8 cellular contexts compared by ENCODE assay signal in genomic region chr12:57846577-57847319, GRCh38. TPM values are rescaled to one million over a fixed set of nuclear protein-coding genes. Genes with fewer than 3 reads are reported as not detected.
DNase-seq lines count a peak whose midpoint lies in the region; ATAC-seq and TF ChIP-seq lines count a peak whose summit lies in the region.

Gene CTDSP2 (minus strand): TSS chr12:57846729. CDS start chr12:57846435, 294 bp downstream.

- H3K27ac ChIP-seq in heart right ventricle: peak within 1 kb of the TSS; percentile 97 to 100 (median 100)

- H3K4me1 Mint-ChIP-seq in T-helper 17 cell: peaks cover 40% of the 10 kb centered on the region
- H3K4me1 Mint-ChIP-seq in type B pancreatic cell (ENCODE audit: unreplicated experiment): peaks cover 41% of the 10 kb centered on the region

- WGBS in heart right ventricle, 2 donors: 0 to 1% methylated on average over 51 to 58 of the region's 58 CpGs

- peak in 2 of 9 donors; percentile 10 to 14 for TF ChIP-seq CTCF in heart right ventricle (IDR thresholded peaks at IDR 0.05)
- TF ChIP-seq CTCF in type B pancreatic cell (conservative IDR thresholded peaks at IDR 0.05): peak; percentile 21

- H3K4me3 ChIP-seq in GM08714 (ENCODE audit: low read length): peak within 1 kb of the TSS; percentile 75
- H3K4me3 ChIP-seq in heart right ventricle: peak within 1 kb of the TSS; percentile 77 to 100 (median 96)

- H3K9me3 Mint-ChIP-seq in type B pancreatic cell: no peaks in the 10 kb centered on the region

- intact Hi-C loops in heart right ventricle (cut with DNase I): loop anchor here in 3 of 10 donors (1.0 to 2.0 kb wide), 3 partner anchors 18 to 49 kb away; no protein-coding TSS in a partner anchor
- intact Hi-C loops in posterior cingulate gyrus (cut with DNase I): loop anchor here (5.0 kb wide), 1 partner anchor 46 kb away; no protein-coding TSS in a partner anchor

- H3K36me3 ChIP-seq in heart right ventricle: peaks cover 0 to 23% (median 0%) of the 10 kb centered on the region in 9 donors

- DNase-seq in NCI-H187 (lab: John Stamatoyannopoulos, UW) (peak; percentile 99), T-helper 17 cell (peak; percentile 62 to 90 (median 88)), amniotic stem cell (lab: John Stamatoyannopoulos, UW) (peak; percentile 98), heart right ventricle (peak; percentile 99 to 100), posterior cingulate gyrus (peak; percentile 99 to 100 (median 100)), type B pancreatic cell (ENCODE audit: extremely low spot score, unreplicated experiment) (peak; percentile 99)

- H3K27me3 ChIP-seq in heart right ventricle: peaks cover 0 to 5% (median 0%) of the 10 kb centered on the region in 7 donors

- peak; percentile 39 for ATAC-seq in HG02852 (IDR thresholded peaks at IDR 0.05; ENCODE audit: unreplicated experiment)
- ATAC-seq in T-helper 17 cell: peak; percentile 58
- peak; percentile 89 to 95 (median 93) for ATAC-seq in heart right ventricle

- H3K27me3 Mint-ChIP-seq in T-helper 17 cell (peaks cover 5% of the 10 kb centered on the region), type B pancreatic cell (peaks cover 13% of the 10 kb centered on the region)

- peaks cover 24 to 55% (median 41%) of the 10 kb centered on the region in 9 donors for H3K4me1 ChIP-seq in heart right ventricle

- H3K4me3 Mint-ChIP-seq in T-helper 17 cell (peak within 1 kb of the TSS; percentile 90), type B pancreatic cell (peak within 1 kb of the TSS; percentile 94)

- H3K9me3 ChIP-seq in T-helper 17 cell (ENCODE audit: control insufficient read depth, low read length, poor library complexity, severe bottlenecking): no peaks in the 10 kb centered on the region
- no peaks in the 10 kb centered on the region for H3K9me3 ChIP-seq in heart right ventricle

- H3K36me3 Mint-ChIP-seq in T-helper 17 cell (ENCODE audit: low read depth) (no peaks in the 10 kb centered on the region), type B pancreatic cell (peaks cover 7% of the 10 kb centered on the region)

- H3K27ac Mint-ChIP-seq in T-helper 17 cell (peak within 1 kb of the TSS; percentile 98), type B pancreatic cell (peak within 1 kb of the TSS; percentile 94)

RNA-seq across cellular contexts. Expression of gene CTDSP2, which starts in this region (rescaled TPM):
- total RNA-seq in T-helper 17 cell (100 to 1,000 TPM; 114 to 132 TPM), heart right ventricle (100 to 1,000 TPM in 2 of 10 donors, 10 to 100 TPM in 8; 76.4 to 138 (median 86.3) TPM), type B pancreatic cell (ENCODE audit: low replicate concordance) (135 and 183 TPM in 2 replicates)
- 10 to 100 TPM; 31.2 to 31.7 TPM for polyA plus RNA-seq in heart right ventricle

Comparison
In these comparisons a context has a peak if more than half of its experiments do, and no peak if none do; other contexts are left out.
1. Peak in every context shown above with its lines: DNase-seq, ATAC-seq, H3K4me3 ChIP-seq and H3K27ac ChIP-seq.
2. ATAC-seq: peak in every context shown above with its lines; median percentile 93 in heart right ventricle; 58 in T-helper 17 cell; 39 in HG02852.